Comparison of ENCODE assay signal across 21 cellular contexts in the genomic region with DNA sequence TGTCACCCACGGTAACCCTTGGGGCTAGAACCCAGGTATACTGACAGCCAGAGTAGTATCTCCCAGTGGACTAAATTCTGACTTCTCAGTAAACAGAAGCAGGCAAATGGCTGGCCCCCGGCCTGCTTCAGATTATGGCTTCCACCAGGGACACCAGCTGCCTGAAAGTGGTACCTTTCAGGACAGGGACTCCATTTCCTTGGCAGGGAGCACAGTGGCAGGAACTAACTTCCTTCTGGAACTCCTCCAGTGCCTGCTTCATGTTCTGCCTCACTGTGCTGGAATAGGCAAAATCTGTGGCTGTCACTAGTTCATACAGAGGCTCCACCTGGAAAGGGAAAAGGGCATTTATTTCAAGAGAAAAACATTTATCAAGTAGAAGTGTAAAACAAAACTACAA. TPM values are rescaled to one million over a fixed set of nuclear protein-coding genes. Genes with fewer than 3 reads are reported as not detected.
"Had no signal": no experiment of that assay in that cellular context is flagged by ENCODE, and none has a peak within 500 bp of the region (broad histone marks: within the 10 kb centered on the region; RNA-seq: fewer than 3 reads in every experiment).

No MANE protein-coding gene starts in this region.

- ATAC-seq: HepG2 had no signal

- DNase-seq: IMR-90, Karpas-422, KG1, MG63, NCI-H1092 treated with DMSO at 0.1 percent for 48 hours, NCI-H1436, NCI-H187, NCI-H2029, NCI-H2081 treated with DMSO at 0.1 percent for 48 hours, NCI-H2171, NCI-H345, NCI-H446 treated with DMSO at 0.1 percent for 48 hours, NCI-H510A treated with DMSO at 0.1 percent for 48 hours, NCI-H526, NCI-H82, Right ventricle myocardium superior, RPMI8226, SIG-M5 had no signal

RNA-seq across cellular contexts. Expression of gene C8B, which starts 32.7 kb away (rescaled TPM):
- total RNA-seq: HT1080, IMR-90, Right ventricle myocardium superior, SJSA1 had no signal
